Comparison of ENCODE assay signal across 1 cellular context in the genomic region with DNA sequence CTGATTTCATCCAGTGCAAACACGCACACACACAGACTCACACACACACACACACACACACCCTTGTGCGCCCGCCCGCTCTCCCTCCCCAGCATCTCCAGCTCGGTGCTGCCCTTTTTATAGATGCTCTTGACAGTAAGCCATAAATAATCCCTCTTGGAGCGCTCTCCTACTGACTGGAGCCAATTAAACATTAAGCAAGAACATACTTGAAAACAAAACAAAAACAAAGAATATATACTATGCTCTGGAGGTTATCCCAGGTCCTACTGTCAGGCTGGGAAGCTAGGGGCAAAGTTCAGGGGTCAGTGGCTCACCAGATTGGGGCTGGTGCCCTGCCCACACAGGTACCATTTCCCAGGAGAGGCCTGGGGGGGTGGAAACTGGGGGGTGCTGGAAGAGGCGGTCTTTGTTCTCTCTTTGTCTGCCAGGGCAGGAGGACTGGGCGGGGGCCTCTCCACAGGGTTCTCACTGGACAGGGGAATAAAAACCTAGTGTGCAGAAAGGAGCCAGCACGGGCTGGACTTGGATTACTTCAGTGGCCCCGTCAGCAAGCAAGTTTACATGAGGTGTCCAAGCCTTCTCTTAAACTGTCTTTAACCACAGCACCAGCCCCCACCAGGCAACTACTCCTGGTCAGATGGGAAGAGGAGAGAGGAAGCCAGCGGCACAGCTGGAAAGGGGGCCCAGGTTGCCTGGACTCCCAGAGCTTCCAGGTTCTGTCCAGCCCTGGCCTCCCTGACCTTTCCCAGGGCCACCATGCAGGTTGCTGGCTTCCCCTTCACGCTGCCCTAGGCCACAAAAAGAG.
TF ChIP-seq lines count a peak whose summit lies in the region.

No MANE protein-coding gene starts in this region.

TF ChIP-seq in HepG2, 621 proteins besides CTCF, POLR2A, EP300 and RAD21 (continued from another document and continues in another):
- no peak for TF ChIP-seq IKZF1 (IDR thresholded peaks at IDR 0.05)
- TF ChIP-seq ZNF335 (CRISPR knock-in tag; IDR thresholded peaks at IDR 0.05) = no peak
- TF ChIP-seq ZNF343 (CRISPR knock-in tag; IDR thresholded peaks at IDR 0.05) = peak; percentile 83; the same call in 1 of the 2 replicates
- TF ChIP-seq ZKSCAN1 (IDR thresholded peaks at IDR 0.05; ENCODE audit: low read length) = no peak
- peak; percentile 97 for TF ChIP-seq PHF21A (CRISPR knock-in tag; IDR thresholded peaks at IDR 0.05)
- no peak for TF ChIP-seq PCBP1 (IDR thresholded peaks at IDR 0.05; ENCODE audit: borderline replicate concordance, low read depth, low read length)
- TF ChIP-seq, protein P1, sequence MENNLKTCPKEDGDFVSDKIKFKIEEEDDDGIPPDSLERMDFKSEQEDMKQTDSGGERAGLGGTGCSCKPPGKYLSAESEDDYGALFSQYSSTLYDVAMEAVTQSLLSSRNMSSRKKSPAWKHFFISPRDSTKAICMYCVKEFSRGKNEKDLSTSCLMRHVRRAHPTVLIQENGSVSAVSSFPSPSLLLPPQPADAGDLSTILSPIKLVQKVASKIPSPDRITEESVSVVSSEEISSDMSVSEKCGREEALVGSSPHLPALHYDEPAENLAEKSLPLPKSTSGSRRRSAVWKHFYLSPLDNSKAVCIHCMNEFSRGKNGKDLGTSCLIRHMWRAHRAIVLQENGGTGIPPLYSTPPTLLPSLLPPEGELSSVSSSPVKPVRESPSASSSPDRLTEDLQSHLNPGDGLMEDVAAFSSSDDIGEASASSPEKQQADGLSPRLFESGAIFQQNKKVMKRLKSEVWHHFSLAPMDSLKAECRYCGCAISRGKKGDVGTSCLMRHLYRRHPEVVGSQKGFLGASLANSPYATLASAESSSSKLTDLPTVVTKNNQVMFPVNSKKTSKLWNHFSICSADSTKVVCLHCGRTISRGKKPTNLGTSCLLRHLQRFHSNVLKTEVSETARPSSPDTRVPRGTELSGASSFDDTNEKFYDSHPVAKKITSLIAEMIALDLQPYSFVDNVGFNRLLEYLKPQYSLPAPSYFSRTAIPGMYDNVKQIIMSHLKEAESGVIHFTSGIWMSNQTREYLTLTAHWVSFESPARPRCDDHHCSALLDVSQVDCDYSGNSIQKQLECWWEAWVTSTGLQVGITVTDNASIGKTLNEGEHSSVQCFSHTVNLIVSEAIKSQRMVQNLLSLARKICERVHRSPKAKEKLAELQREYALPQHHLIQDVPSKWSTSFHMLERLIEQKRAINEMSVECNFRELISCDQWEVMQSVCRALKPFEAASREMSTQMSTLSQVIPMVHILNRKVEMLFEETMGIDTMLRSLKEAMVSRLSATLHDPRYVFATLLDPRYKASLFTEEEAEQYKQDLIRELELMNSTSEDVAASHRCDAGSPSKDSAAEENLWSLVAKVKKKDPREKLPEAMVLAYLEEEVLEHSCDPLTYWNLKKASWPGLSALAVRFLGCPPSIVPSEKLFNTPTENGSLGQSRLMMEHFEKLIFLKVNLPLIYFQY (CRISPR knock-in tag; IDR thresholded peaks at IDR 0.05; ENCODE audit: borderline replicate concordance) = no peak
- TF ChIP-seq, protein P2, sequence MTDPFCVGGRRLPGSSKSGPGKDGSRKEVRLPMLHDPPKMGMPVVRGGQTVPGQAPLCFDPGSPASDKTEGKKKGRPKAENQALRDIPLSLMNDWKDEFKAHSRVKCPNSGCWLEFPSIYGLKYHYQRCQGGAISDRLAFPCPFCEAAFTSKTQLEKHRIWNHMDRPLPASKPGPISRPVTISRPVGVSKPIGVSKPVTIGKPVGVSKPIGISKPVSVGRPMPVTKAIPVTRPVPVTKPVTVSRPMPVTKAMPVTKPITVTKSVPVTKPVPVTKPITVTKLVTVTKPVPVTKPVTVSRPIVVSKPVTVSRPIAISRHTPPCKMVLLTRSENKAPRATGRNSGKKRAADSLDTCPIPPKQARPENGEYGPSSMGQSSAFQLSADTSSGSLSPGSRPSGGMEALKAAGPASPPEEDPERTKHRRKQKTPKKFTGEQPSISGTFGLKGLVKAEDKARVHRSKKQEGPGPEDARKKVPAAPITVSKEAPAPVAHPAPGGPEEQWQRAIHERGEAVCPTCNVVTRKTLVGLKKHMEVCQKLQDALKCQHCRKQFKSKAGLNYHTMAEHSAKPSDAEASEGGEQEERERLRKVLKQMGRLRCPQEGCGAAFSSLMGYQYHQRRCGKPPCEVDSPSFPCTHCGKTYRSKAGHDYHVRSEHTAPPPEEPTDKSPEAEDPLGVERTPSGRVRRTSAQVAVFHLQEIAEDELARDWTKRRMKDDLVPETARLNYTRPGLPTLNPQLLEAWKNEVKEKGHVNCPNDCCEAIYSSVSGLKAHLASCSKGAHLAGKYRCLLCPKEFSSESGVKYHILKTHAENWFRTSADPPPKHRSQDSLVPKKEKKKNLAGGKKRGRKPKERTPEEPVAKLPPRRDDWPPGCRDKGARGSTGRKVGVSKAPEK (CRISPR knock-in tag; IDR thresholded peaks at IDR 0.05; ENCODE audit: borderline replicate concordance) = no peak
- TF ChIP-seq EHMT2 (IDR thresholded peaks at IDR 0.05; ENCODE audit: borderline replicate concordance, low read depth, low read length) = peak; percentile 51; the same call in 1 of the 2 replicates
- TF ChIP-seq, protein P3, sequence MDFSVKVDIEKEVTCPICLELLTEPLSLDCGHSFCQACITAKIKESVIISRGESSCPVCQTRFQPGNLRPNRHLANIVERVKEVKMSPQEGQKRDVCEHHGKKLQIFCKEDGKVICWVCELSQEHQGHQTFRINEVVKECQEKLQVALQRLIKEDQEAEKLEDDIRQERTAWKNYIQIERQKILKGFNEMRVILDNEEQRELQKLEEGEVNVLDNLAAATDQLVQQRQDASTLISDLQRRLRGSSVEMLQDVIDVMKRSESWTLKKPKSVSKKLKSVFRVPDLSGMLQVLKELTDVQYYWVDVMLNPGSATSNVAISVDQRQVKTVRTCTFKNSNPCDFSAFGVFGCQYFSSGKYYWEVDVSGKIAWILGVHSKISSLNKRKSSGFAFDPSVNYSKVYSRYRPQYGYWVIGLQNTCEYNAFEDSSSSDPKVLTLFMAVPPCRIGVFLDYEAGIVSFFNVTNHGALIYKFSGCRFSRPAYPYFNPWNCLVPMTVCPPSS (IDR thresholded peaks at IDR 0.05) = no peak
- TF ChIP-seq ZNF607 (CRISPR knock-in tag; IDR thresholded peaks at IDR 0.05; ENCODE audit: borderline replicate concordance) = no peak; the same call in 1 of the 2 replicates
- no peak for TF ChIP-seq PHF20 (CRISPR knock-in tag; IDR thresholded peaks at IDR 0.05)
- no peak for TF ChIP-seq GABPA (IDR thresholded peaks at IDR 0.05; ENCODE audit: low read depth, low read length)
- TF ChIP-seq GABPA (CRISPR knock-in tag; IDR thresholded peaks at IDR 0.05; ENCODE audit: low read depth) = peak; percentile 28; the same call in 1 of the 2 replicates
- TF ChIP-seq ASH2L (IDR thresholded peaks at IDR 0.05; ENCODE audit: insufficient read length, low read depth, low read length) = peak; percentile 72
- TF ChIP-seq ZSCAN9 (CRISPR knock-in tag; IDR thresholded peaks at IDR 0.05; ENCODE audit: borderline replicate concordance) = no peak
- no peak for TF ChIP-seq ZNF720 (CRISPR knock-in tag; IDR thresholded peaks at IDR 0.05)
- no peak for TF ChIP-seq ZNF570 (CRISPR knock-in tag; IDR thresholded peaks at IDR 0.05; ENCODE audit: borderline replicate concordance)
- TF ChIP-seq SOX5 (CRISPR knock-in tag; IDR thresholded peaks at IDR 0.05; ENCODE audit: borderline replicate concordance) = peak; percentile 85
- TF ChIP-seq ZFP36L1 (CRISPR knock-in tag; IDR thresholded peaks at IDR 0.05) = no peak
- no peak for TF ChIP-seq ZNF598 (CRISPR knock-in tag; IDR thresholded peaks at IDR 0.05; ENCODE audit: borderline replicate concordance)
- TF ChIP-seq, protein P4, sequence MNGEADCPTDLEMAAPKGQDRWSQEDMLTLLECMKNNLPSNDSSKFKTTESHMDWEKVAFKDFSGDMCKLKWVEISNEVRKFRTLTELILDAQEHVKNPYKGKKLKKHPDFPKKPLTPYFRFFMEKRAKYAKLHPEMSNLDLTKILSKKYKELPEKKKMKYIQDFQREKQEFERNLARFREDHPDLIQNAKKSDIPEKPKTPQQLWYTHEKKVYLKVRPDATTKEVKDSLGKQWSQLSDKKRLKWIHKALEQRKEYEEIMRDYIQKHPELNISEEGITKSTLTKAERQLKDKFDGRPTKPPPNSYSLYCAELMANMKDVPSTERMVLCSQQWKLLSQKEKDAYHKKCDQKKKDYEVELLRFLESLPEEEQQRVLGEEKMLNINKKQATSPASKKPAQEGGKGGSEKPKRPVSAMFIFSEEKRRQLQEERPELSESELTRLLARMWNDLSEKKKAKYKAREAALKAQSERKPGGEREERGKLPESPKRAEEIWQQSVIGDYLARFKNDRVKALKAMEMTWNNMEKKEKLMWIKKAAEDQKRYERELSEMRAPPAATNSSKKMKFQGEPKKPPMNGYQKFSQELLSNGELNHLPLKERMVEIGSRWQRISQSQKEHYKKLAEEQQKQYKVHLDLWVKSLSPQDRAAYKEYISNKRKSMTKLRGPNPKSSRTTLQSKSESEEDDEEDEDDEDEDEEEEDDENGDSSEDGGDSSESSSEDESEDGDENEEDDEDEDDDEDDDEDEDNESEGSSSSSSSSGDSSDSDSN (CRISPR knock-in tag; IDR thresholded peaks at IDR 0.05) = no peak
- TF ChIP-seq ESRRA (CRISPR knock-in tag; IDR thresholded peaks at IDR 0.05; ENCODE audit: low read depth) = peak; percentile 62; the same call in 1 of the 2 replicates
- TF ChIP-seq, protein P5, sequence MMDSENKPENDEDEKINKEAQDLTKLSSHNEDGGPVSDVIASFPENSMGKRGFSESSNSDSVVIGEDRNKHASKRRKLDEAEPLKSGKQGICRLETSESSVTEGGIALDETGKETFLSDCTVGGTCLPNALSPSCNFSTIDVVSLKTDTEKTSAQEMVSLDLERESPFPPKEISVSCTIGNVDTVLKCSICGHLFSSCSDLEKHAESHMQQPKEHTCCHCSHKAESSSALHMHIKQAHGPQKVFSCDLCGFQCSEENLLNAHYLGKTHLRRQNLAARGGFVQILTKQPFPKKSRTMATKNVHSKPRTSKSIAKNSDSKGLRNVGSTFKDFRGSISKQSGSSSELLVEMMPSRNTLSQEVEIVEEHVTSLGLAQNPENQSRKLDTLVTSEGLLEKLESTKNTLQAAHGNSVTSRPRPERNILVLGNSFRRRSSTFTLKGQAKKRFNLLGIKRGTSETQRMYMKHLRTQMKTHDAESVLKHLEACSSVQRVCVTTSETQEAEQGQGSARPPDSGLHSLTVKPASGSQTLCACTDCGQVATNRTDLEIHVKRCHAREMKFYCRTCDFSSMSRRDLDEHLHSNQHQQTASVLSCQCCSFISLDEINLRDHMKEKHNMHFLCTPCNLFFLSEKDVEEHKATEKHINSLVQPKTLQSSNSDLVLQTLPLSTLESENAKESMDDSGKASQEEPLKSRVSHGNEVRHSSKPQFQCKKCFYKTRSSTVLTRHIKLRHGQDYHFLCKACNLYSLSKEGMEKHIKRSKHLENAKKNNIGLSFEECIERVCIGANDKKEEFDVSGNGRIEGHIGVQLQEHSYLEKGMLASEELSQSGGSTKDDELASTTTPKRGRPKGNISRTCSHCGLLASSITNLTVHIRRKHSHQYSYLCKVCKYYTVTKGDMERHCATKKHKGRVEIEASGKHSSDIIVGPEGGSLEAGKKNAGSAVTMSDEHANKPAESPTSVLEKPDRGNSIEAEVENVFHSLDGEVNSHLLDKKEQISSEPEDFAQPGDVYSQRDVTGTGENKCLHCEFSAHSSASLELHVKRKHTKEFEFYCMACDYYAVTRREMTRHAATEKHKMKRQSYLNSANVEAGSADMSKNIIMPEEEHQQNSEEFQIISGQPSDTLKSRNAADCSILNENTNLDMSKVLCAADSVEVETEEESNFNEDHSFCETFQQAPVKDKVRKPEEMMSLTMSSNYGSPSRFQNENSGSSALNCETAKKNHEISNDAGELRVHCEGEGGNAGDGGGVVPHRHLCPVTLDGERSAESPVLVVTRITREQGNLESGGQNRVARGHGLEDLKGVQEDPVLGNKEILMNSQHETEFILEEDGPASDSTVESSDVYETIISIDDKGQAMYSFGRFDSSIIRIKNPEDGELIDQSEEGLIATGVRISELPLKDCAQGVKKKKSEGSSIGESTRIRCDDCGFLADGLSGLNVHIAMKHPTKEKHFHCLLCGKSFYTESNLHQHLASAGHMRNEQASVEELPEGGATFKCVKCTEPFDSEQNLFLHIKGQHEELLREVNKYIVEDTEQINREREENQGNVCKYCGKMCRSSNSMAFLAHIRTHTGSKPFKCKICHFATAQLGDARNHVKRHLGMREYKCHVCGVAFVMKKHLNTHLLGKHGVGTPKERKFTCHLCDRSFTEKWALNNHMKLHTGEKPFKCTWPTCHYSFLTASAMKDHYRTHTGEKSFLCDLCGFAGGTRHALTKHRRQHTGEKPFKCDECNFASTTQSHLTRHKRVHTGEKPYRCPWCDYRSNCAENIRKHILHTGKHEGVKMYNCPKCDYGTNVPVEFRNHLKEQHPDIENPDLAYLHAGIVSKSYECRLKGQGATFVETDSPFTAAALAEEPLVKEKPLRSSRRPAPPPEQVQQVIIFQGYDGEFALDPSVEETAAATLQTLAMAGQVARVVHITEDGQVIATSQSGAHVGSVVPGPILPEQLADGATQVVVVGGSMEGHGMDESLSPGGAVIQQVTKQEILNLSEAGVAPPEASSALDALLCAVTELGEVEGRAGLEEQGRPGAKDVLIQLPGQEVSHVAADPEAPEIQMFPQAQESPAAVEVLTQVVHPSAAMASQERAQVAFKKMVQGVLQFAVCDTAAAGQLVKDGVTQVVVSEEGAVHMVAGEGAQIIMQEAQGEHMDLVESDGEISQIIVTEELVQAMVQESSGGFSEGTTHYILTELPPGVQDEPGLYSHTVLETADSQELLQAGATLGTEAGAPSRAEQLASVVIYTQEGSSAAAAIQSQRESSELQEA (CRISPR knock-in tag; IDR thresholded peaks at IDR 0.05; ENCODE audit: not compliant biosample characterization) = no peak
- TF ChIP-seq IRX3 (CRISPR knock-in tag; IDR thresholded peaks at IDR 0.05; ENCODE audit: borderline replicate concordance, low read depth) = no peak
- no peak for TF ChIP-seq SIX4 (CRISPR knock-in tag; IDR thresholded peaks at IDR 0.05)
- peak; percentile 93; the same call in 1 of the 2 replicates for TF ChIP-seq MTA1 (CRISPR knock-in tag; IDR thresholded peaks at IDR 0.05; ENCODE audit: borderline replicate concordance)
- no peak for TF ChIP-seq ZNF567 (CRISPR knock-in tag; IDR thresholded peaks at IDR 0.05; ENCODE audit: borderline replicate concordance)
- TF ChIP-seq MLLT10 (CRISPR knock-in tag; IDR thresholded peaks at IDR 0.05) = no peak
- TF ChIP-seq ZFYVE20 (CRISPR knock-in tag; IDR thresholded peaks at IDR 0.05; ENCODE audit: borderline replicate concordance, low read depth) = no peak
- TF ChIP-seq ZFY (CRISPR knock-in tag; IDR thresholded peaks at IDR 0.05) = no peak
- peak; percentile 25; the same call in 1 of the 2 replicates for TF ChIP-seq MYC (CRISPR knock-in tag; IDR thresholded peaks at IDR 0.05; ENCODE audit: borderline replicate concordance)
- no peak for TF ChIP-seq SALL2 (CRISPR knock-in tag; IDR thresholded peaks at IDR 0.05)
- TF ChIP-seq, protein P6, sequence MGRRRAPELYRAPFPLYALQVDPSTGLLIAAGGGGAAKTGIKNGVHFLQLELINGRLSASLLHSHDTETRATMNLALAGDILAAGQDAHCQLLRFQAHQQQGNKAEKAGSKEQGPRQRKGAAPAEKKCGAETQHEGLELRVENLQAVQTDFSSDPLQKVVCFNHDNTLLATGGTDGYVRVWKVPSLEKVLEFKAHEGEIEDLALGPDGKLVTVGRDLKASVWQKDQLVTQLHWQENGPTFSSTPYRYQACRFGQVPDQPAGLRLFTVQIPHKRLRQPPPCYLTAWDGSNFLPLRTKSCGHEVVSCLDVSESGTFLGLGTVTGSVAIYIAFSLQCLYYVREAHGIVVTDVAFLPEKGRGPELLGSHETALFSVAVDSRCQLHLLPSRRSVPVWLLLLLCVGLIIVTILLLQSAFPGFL (CRISPR knock-in tag; IDR thresholded peaks at IDR 0.05) = no peak
- TF ChIP-seq HNF4A (CRISPR knock-in tag; IDR thresholded peaks at IDR 0.05) = peak; percentile 86
